18 cellular contexts compared by ENCODE assay signal in genomic region chr2:118085173-118086023, GRCh38. TPM values are rescaled to one million over a fixed set of nuclear protein-coding genes. Genes with fewer than 3 reads are reported as not detected.
DNase-seq lines count a peak whose midpoint lies in the region; ATAC-seq, FAIRE-seq and TF ChIP-seq lines count a peak whose summit lies in the region.
"Had no signal": no experiment of that assay in that cellular context is flagged by ENCODE, and none has a peak within 500 bp of the region (broad histone marks: within the 10 kb centered on the region; RNA-seq: fewer than 3 reads in every experiment).

No MANE protein-coding gene starts in this region.

- H3K27ac Mint-ChIP-seq in CD4-positive, alpha-beta T cell: no peak overlapping the region

- CTCF ChIA-PET in A549 (lab: Yijun Ruan, JAX): interaction anchor here (0.9 to 1.3 kb wide), 3 partner anchors 10 to 39 kb away, joined by 3 to 4 read pairs (median 3); no protein-coding TSS in a partner anchor
- CTCF ChIA-PET in CD4-positive, alpha-beta T cell (lab: Charles Lee): interaction anchor here (2.2 kb wide), 1 partner anchor 11 kb away, joined by 4 read pairs; no protein-coding TSS in a partner anchor

- TF ChIP-seq POLR2A in A549 (IDR thresholded peaks at IDR 0.05; ENCODE audit: low read length) (no peak), right lobe of liver (IDR thresholded peaks at IDR 0.05) (no peak), tibial nerve (IDR thresholded peaks at IDR 0.05) (no peak)

- FAIRE-seq in A549 (lab: Jason Lieb, UNC): no peak
- FAIRE-seq in endometrium (lab: Jason Lieb, UNC): peak; percentile 80
- FAIRE-seq: H54 had no signal

- H3K9me3 ChIP-seq in A549 (no peaks in the 10 kb centered on the region), right lobe of liver (no peaks in the 10 kb centered on the region), tibial nerve (no peaks in the 10 kb centered on the region)
- no peaks in the 10 kb centered on the region for H3K9me3 ChIP-seq in CD4-positive, alpha-beta T cell (ENCODE audit: control insufficient read depth, low read length)

- WGBS in A549 (ENCODE audit: missing lambda C conversion rate): 48% methylated on average over 2 of the region's 2 CpGs
- WGBS in right lobe of liver (ENCODE audit: insufficient coverage, low coverage, low lambda C conversion rate, missing lambda C conversion rate): 31% methylated on average over 2 of the region's 2 CpGs
- WGBS in tibial nerve, 2 donors: 98 to 100% methylated on average over 2 of the region's 2 CpGs

- H3K4me3 ChIP-seq in A549: no peak overlapping the region
- no peak overlapping the region for H3K4me3 ChIP-seq in right lobe of liver
- H3K4me3 ChIP-seq in tibial nerve: no peak overlapping the region

- no peak overlapping the region for H3K4me3 Mint-ChIP-seq in CD4-positive, alpha-beta T cell

- H3K36me3 ChIP-seq in right lobe of liver: no peaks in the 10 kb centered on the region
- H3K36me3 ChIP-seq in tibial nerve: no peaks in the 10 kb centered on the region

- TF ChIP-seq CTCF in A549 (IDR thresholded peaks at IDR 0.05): no peak
- TF ChIP-seq CTCF in right lobe of liver (IDR thresholded peaks at IDR 0.05): no peak
- TF ChIP-seq CTCF in tibial nerve (IDR thresholded peaks at IDR 0.05): no peak
- no peak for TF ChIP-seq CTCF in CD4-positive, alpha-beta T cell (IDR thresholded peaks at IDR 0.05)

- peaks cover 18% of the 10 kb centered on the region for H3K4me1 Mint-ChIP-seq in CD4-positive, alpha-beta T cell (ENCODE audit: low read depth)

- H3K4me1 ChIP-seq in A549 (peaks cover 24% of the 10 kb centered on the region), right lobe of liver (peaks cover 0 to 35% (median 12%) of the 10 kb centered on the region in 4 donors), tibial nerve (peaks cover 0 to 19% (median 7%) of the 10 kb centered on the region in 4 donors)

- TF ChIP-seq EP300 in A549 (IDR thresholded peaks at IDR 0.05) (no peak), tibial nerve (IDR thresholded peaks at IDR 0.05) (no peak)

- intact Hi-C loops in right lobe of liver (cut with DNase I): no loop called here
- intact Hi-C loops in CD4-positive, alpha-beta T cell (cut with DNase I, micrococcal nuclease): loop anchor here in 1 of 2 experiments (2.0 to 10.0 kb wide), 4 partner anchors 73 to 1279 kb away; partner anchors contain the start of genes C2orf76, DBI and DDX18

- H3K9me3 Mint-ChIP-seq in CD4-positive, alpha-beta T cell: no peaks in the 10 kb centered on the region

- no peak overlapping the region for H3K27ac ChIP-seq in A549
- peak overlapping the region; percentile 14 to 94 (median 77) for H3K27ac ChIP-seq in right lobe of liver
- H3K27ac ChIP-seq in tibial nerve: no peak overlapping the region
- no peak overlapping the region for H3K27ac ChIP-seq in CD4-positive, alpha-beta T cell (ENCODE audit: low read depth, low read length)
- H3K27ac ChIP-seq: C4-2B had no signal

- H3K36me3 Mint-ChIP-seq in CD4-positive, alpha-beta T cell (ENCODE audit: low read depth): peaks cover 11% of the 10 kb centered on the region

- ATAC-seq in A549: no peak
- ATAC-seq in right lobe of liver: peak; percentile 4 to 57 (median 26)
- no peak for ATAC-seq in GM19324 (IDR thresholded peaks at IDR 0.05; ENCODE audit: low FRiP score, unreplicated experiment)
- no peak for ATAC-seq in CD4-positive, alpha-beta T cell (ENCODE audit: poor library complexity)

- no peaks in the 10 kb centered on the region for H3K27me3 Mint-ChIP-seq in CD4-positive, alpha-beta T cell

- H3K27me3 ChIP-seq in right lobe of liver (no peaks in the 10 kb centered on the region), tibial nerve (no peaks in the 10 kb centered on the region)
- H3K27me3 ChIP-seq in CD4-positive, alpha-beta T cell (ENCODE audit: control insufficient read depth, insufficient read depth, low read length): no peaks in the 10 kb centered on the region

- no peak for TF ChIP-seq RAD21 in A549 (conservative IDR thresholded peaks at IDR 0.05 in 1 of 2, IDR thresholded peaks at IDR 0.05 in 1 of 2)

- 0 out of 3 replicates have a peak overlapping the region, but pooled peaks have one; percentile 18 for H3K4me2 ChIP-seq in A549

- DNase-seq in A549 (ENCODE audit: low read depth in 1 of 2, low spot score in 1 of 2): no peak
- DNase-seq in LoVo (ENCODE audit: low spot score): peak; percentile 84
- peak in 1 of 3 donors; percentile 51 for DNase-seq in right lobe of liver
- DNase-seq in GDM1 (lab: John Stamatoyannopoulos, UW): no peak
- DNase-seq in tibial nerve (ENCODE audit: low spot score in 2 of 2): no peak
- DNase-seq in CD4-positive, alpha-beta T cell: no peak
- DNase-seq: COR-L47, DMS79, IMR-90, NCI-H1092, NCI-H2107, NCI-H226, NCI-H526 treated with DMSO at 0.1 percent for 48 hours, T-helper 1 cell had no signal

- POLR2A ChIA-PET in A549 (lab: Yijun Ruan, JAX): no interaction called here
- POLR2A ChIA-PET in CD4-positive, alpha-beta T cell (lab: Charles Lee): interaction anchor here (0.9 kb wide), 1 partner anchor 225 kb away, joined by 3 read pairs; no protein-coding TSS in a partner anchor

TF ChIP-seq in A549, 52 proteins besides CTCF, POLR2A, EP300 and RAD21:
- TF ChIP-seq BCL3 (IDR thresholded peaks at IDR 0.05) (no peak), CBX8 (IDR thresholded peaks at IDR 0.05) (no peak), HMGXB4 (CRISPR knock-in tag; IDR thresholded peaks at IDR 0.05; ENCODE audit: borderline replicate concordance) (no peak), BHLHE40 (IDR thresholded peaks at IDR 0.05; ENCODE audit: low read depth, low read length) (no peak), HDAC2 (IDR thresholded peaks at IDR 0.05) (no peak), ZFP36 (IDR thresholded peaks at IDR 0.05; ENCODE audit: borderline replicate concordance, partially characterized antibody) (no peak), RFX5 (IDR thresholded peaks at IDR 0.05) (no peak), RARB (CRISPR knock-in tag; IDR thresholded peaks at IDR 0.05) (no peak), ZNF302 (CRISPR knock-in tag; IDR thresholded peaks at IDR 0.05) (no peak), MAZ (IDR thresholded peaks at IDR 0.05; ENCODE audit: borderline replicate concordance, low read depth, low read length) (no peak), EHF (CRISPR knock-in tag; IDR thresholded peaks at IDR 0.05) (no peak), HOXB13 (CRISPR knock-in tag; IDR thresholded peaks at IDR 0.05; ENCODE audit: low read depth) (no peak), NPAS2 (CRISPR knock-in tag; IDR thresholded peaks at IDR 0.05; ENCODE audit: borderline replicate concordance) (no peak), FOXS1 (CRISPR knock-in tag; IDR thresholded peaks at IDR 0.05) (no peak), TP53 (CRISPR knock-in tag; IDR thresholded peaks at IDR 0.05) (no peak), CHD2 (IDR thresholded peaks at IDR 0.05; ENCODE audit: low read length, partially characterized antibody) (no peak)
TF ChIP-seq in A549: peak in this region for 0.

RNA-seq across cellular contexts. Expression of gene INSIG2, which starts 2.9 kb away (rescaled TPM):
- polyA plus RNA-seq in A549 (2011; rRNA removed) (23.4 and 25.2 TPM in 2 replicates), A549 (2017; fragmentation: RNase III; extraction: RNeasy Plus Mini Kit Qiagen cat#74134 plus additional on column Dnase treatment) (10.2 to 13.8 TPM (median 12.1 TPM) in 3 replicates)
- 6.1 and 6.3 TPM in 2 replicates for polyA plus RNA-seq in A549 (2012; cell fraction: cytosol; rRNA removed)
- polyA plus RNA-seq in A549 (2012; cell fraction: nucleus; rRNA removed): 2.1 and 5.0 TPM in 2 replicates
- polyA minus RNA-seq in A549 (2011; rRNA and poly(A)+ RNA removed): 6.6 and 6.7 TPM in 2 replicates
- total RNA-seq in right lobe of liver (10 to 100 TPM; 13.0 to 53.9 (median 18.9) TPM), tibial nerve (10 to 100 TPM; 10.5 to 18.6 (median 13.4) TPM)
- 1 to 10 TPM; 7.3 to 7.7 TPM for total RNA-seq in CD4-positive, alpha-beta T cell

Comparison
In these comparisons a context has a peak if more than half of its experiments do, and no peak if none do; other contexts are left out.
1. ATAC-seq: peak in right lobe of liver (4 of 4); none in A549 (0 of 2), GM19324 (single experiment) and CD4-positive, alpha-beta T cell (single experiment).
2. H3K27ac ChIP-seq: peak in right lobe of liver (3 of 3); none in A549 (0 of 2), tibial nerve (0 of 4) and CD4-positive, alpha-beta T cell (single experiment).